Comparison of ENCODE assay signal across 1 cellular context in the genomic region with DNA sequence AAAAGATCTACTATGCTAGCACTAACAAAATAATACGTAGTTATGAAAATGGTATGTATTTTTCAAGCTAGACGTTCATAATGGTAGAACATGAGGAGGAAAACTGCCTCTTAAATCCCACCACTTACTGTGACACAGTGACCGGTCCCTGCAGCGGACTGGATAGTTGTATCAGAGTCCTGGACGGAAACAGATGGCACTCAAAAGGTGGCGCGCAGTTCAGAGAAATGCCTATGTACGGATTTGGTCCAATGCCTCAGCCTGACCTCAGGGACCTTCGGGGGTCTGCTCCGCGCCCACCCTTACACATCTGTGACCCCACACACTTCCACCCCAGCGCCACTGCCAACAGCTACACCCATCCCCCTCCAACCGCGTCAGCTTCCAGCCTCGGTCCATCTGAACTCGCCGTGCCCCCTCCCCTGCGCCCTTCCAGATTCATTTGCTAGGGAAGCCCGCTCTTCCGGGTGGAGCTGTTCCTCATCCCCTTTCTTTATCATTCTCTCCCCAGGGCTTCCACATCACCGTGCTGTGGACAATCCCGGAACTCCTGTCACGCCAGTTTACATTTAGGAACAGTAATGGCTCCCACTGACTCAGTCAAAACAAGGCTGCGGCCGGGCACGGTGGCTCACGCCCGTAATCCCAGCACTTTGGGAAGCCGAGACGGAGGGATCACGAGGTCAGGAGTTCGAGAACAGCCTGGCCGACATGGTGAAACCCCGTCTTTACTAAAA.
A peak's percentile ranks its signal among the peaks of the same experiment; 100 is the strongest.
TF ChIP-seq lines count a peak whose summit lies in the region.

No MANE protein-coding gene starts in this region.

TF ChIP-seq in A549, 52 proteins besides CTCF, POLR2A, EP300 and RAD21 (continued from another document):
- TF ChIP-seq HMGXB4 (CRISPR knock-in tag; IDR thresholded peaks at IDR 0.05; ENCODE audit: borderline replicate concordance) (no peak), ZNF302 (CRISPR knock-in tag; IDR thresholded peaks at IDR 0.05) (no peak), ATOH8 (CRISPR knock-in tag; IDR thresholded peaks at IDR 0.05; ENCODE audit: low read depth) (no peak), REST (IDR thresholded peaks at IDR 0.05) (no peak), FOSB (CRISPR knock-in tag; IDR thresholded peaks at IDR 0.05) (no peak), SREBF2 (IDR thresholded peaks at IDR 0.05) (no peak), TFCP2L1 (CRISPR knock-in tag; IDR thresholded peaks at IDR 0.05) (no peak), SMC3 (IDR thresholded peaks at IDR 0.05) (no peak), HOXB13 (CRISPR knock-in tag; IDR thresholded peaks at IDR 0.05; ENCODE audit: low read depth) (no peak), ELK1 (IDR thresholded peaks at IDR 0.05; ENCODE audit: low read depth, low read length) (no peak), RARB (CRISPR knock-in tag; IDR thresholded peaks at IDR 0.05) (peak; percentile 53; the same call in 1 of the 2 replicates), EHF (CRISPR knock-in tag; IDR thresholded peaks at IDR 0.05) (no peak), CBX8 (IDR thresholded peaks at IDR 0.05) (no peak), BHLHE40 (IDR thresholded peaks at IDR 0.05; ENCODE audit: low read depth, low read length) (no peak), PHF8 (IDR thresholded peaks at IDR 0.05; ENCODE audit: borderline replicate concordance, low read depth) (peak; percentile 72), ZC3H11A (IDR thresholded peaks at IDR 0.05) (no peak), KDM1A (IDR thresholded peaks at IDR 0.05; ENCODE audit: low read depth) (no peak)
- TF ChIP-seq, protein P1, sequence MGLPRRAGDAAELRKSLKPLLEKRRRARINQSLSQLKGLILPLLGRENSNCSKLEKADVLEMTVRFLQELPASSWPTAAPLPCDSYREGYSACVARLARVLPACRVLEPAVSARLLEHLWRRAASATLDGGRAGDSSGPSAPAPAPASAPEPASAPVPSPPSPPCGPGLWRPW (IDR thresholded peaks at IDR 0.05) = no peak
- TF ChIP-seq, protein P2, sequence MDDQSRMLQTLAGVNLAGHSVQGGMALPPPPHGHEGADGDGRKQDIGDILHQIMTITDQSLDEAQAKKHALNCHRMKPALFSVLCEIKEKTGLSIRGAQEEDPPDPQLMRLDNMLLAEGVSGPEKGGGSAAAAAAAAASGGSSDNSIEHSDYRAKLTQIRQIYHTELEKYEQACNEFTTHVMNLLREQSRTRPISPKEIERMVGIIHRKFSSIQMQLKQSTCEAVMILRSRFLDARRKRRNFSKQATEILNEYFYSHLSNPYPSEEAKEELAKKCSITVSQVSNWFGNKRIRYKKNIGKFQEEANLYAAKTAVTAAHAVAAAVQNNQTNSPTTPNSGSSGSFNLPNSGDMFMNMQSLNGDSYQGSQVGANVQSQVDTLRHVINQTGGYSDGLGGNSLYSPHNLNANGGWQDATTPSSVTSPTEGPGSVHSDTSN (IDR thresholded peaks at IDR 0.05) = no peak
